In the genomic region with DNA sequence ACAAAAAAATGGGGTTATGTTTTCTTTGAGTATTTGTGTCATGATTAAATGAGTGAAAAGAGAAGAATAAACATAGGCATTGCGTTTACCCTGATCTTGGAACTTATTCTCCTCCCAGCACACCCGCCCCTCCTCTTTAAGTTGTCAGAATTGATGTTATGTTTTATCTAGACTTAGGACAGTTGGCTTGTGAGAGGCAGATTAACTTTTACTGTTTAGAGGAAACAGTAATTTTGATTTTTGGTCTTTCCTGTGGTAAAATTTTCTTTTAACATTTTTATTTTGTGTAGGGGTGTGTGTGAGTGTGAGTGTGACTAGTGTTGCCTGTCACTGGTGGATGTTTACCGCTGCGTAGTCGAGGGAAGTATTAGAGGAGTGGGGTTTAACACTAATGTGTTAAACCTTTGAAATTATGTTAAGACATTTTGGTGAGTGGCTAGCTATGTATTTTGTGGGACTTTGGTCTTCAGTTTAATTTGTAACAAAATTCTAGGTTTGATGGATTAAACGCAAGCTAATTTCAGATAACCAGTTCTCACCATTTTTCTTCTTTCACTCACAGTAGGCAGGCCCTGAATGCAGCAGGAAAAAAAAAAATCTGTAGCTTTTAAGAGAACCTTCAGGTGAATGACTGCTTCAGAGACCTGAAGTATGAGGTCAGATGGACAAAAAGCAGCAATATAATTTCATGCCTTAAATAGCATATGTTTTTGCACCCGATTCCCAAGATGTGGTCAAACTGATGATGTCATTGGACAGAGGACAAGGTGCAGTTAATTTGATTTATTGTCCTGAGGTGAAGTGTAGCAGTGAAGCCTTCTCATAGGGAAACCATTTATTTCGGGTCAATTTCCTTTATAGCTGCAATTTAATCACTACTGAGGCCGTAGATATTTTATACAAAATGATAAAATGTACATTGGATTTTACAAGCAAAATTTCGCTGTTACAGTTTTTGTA, we compare ENCODE assay signal across 8 cellular contexts. TPM values are rescaled to one million over a fixed set of nuclear protein-coding genes. Genes with fewer than 3 reads are reported as not detected.
DNase-seq lines count a peak whose midpoint lies in the region; ATAC-seq, FAIRE-seq and TF ChIP-seq lines count a peak whose summit lies in the region.

No MANE protein-coding gene starts in this region.

- H3K9ac ChIP-seq in SK-N-SH (peak overlapping the region; percentile 67), smooth muscle cell (ENCODE audit: low read depth) (no peak overlapping the region)

- no peak for DNase-seq in SK-N-SH
- peak; percentile 47 for DNase-seq in RCC 7860 (ENCODE audit: low spot score)
- DNase-seq in esophagus muscularis mucosa (ENCODE audit: extremely low spot score) = no peak
- DNase-seq in smooth muscle cell (lab: John Stamatoyannopoulos, UW; ENCODE audit: unreplicated experiment) = no peak
- no peak for DNase-seq in NCI-H2081 treated with DMSO at 0.1 percent for 48 hours (lab: John Stamatoyannopoulos, UW)
- no peak for DNase-seq in NCI-H1105 treated with DMSO at 0.1 percent for 48 hours (lab: John Stamatoyannopoulos, UW)
- no peak for DNase-seq in NCI-H1930 (lab: John Stamatoyannopoulos, UW)

- no peak for TF ChIP-seq POLR2A in esophagus muscularis mucosa (IDR thresholded peaks at IDR 0.05; ENCODE audit: low read depth)

- TF ChIP-seq EP300 in SK-N-SH (IDR thresholded peaks at IDR 0.05; ENCODE audit: borderline replicate concordance in 1 of 2, low read depth in 1 of 2, low read length in 1 of 2) = no peak
- no peak for TF ChIP-seq EP300 in esophagus muscularis mucosa (IDR thresholded peaks at IDR 0.05)

- H3K27me3 ChIP-seq in SK-N-SH (ENCODE audit: insufficient read depth) (no peaks in the 10 kb centered on the region), esophagus muscularis mucosa (no peaks in the 10 kb centered on the region), smooth muscle cell (ENCODE audit: low read depth) (no peaks in the 10 kb centered on the region)

- TF ChIP-seq CTCF in SK-N-SH (IDR thresholded peaks at IDR 0.05) = no peak
- TF ChIP-seq CTCF in esophagus muscularis mucosa (IDR thresholded peaks at IDR 0.05) = no peak
- TF ChIP-seq CTCF in smooth muscle cell (IDR thresholded peaks at IDR 0.05; ENCODE audit: borderline replicate concordance, insufficient read depth, poor library complexity, severe bottlenecking) = no peak

- H3K36me3 ChIP-seq in SK-N-SH (replicated peaks in 1 of 2; ENCODE audit: control insufficient read depth in 1 of 2, insufficient read depth in 2 of 2, low read length in 1 of 2) (no peaks in the 10 kb centered on the region), esophagus muscularis mucosa (no peaks in the 10 kb centered on the region), smooth muscle cell (ENCODE audit: low read depth) (no peaks in the 10 kb centered on the region)

- H3K79me2 ChIP-seq in SK-N-SH (ENCODE audit: insufficient read depth) (peaks cover 67% of the 10 kb centered on the region), smooth muscle cell (ENCODE audit: low read depth) (peaks cover 60% of the 10 kb centered on the region)

- H3K4me3 ChIP-seq in SK-N-SH (ENCODE audit: low read depth in 2 of 2, low read length in 1 of 2) (peak overlapping the region in 1 of 2 experiments; percentile 100; a peak in 1 of 4 replicates), esophagus muscularis mucosa (peak overlapping the region in 1 of 4 donors; percentile 91), smooth muscle cell (peak overlapping the region; percentile 96)

- CTCF ChIA-PET in SK-N-SH (lab: Yijun Ruan, JAX) = interaction anchor here (0.9 to 3.0 kb wide), 4 partner anchors 45 to 317 kb away, joined by 3 to 14 read pairs (median 4); no protein-coding TSS in a partner anchor

- H3K9me3 ChIP-seq in SK-N-SH (no peaks in the 10 kb centered on the region), esophagus muscularis mucosa (no peaks in the 10 kb centered on the region), smooth muscle cell (replicated peaks; ENCODE audit: low read depth) (no peaks in the 10 kb centered on the region)

- ATAC-seq in SK-N-SH treated with all-trans-retinoic acid at 6 μM for 48 hours = no peak

- FAIRE-seq in RCC 7860 (lab: Jason Lieb, UNC) = peak; percentile 49

- no peaks in the 10 kb centered on the region for H3K9me2 ChIP-seq in SK-N-SH

- peaks cover 4 to 19% of the 10 kb centered on the region in 2 experiments; a peak in 3 of 4 replicates for H3K4me1 ChIP-seq in SK-N-SH (ENCODE audit: control insufficient read depth in 1 of 2, insufficient read depth in 2 of 2, low read depth in 1 of 2, low read length in 1 of 2)
- peaks cover 21 to 62% (median 49%) of the 10 kb centered on the region in 4 donors for H3K4me1 ChIP-seq in esophagus muscularis mucosa
- peaks cover 49% of the 10 kb centered on the region for H3K4me1 ChIP-seq in smooth muscle cell (ENCODE audit: low read depth)

- no peak for TF ChIP-seq RAD21 in SK-N-SH (IDR thresholded peaks at IDR 0.05; ENCODE audit: low read length)

- H3K27ac ChIP-seq in SK-N-SH (ENCODE audit: low read depth in 2 of 2, low read length in 1 of 2) (peak overlapping the region; percentile 74 to 92; a peak in 2 of 4 replicates), esophagus muscularis mucosa (replicated peaks in 1 of 4) (peak overlapping the region; percentile 95 to 98 (median 98)), smooth muscle cell (ENCODE audit: low read depth) (peak overlapping the region; percentile 78)

- H4K20me1 ChIP-seq in SK-N-SH (ENCODE audit: insufficient read depth) = peaks cover 5% of the 10 kb centered on the region; the same call in 1 of the 2 replicates
- peaks cover 53% of the 10 kb centered on the region for H4K20me1 ChIP-seq in smooth muscle cell (ENCODE audit: low read depth)

- H3F3A ChIP-seq in SK-N-SH (replicated peaks; ENCODE audit: insufficient read depth) (peaks cover 5% of the 10 kb centered on the region), smooth muscle cell (ENCODE audit: low read depth) (peaks cover 9% of the 10 kb centered on the region)

- intact Hi-C loops in esophagus muscularis mucosa (cut with DNase I) = loop anchor here (10.0 kb wide), 1 partner anchor 331 kb away; a partner anchor contains a TSS

- WGBS in SK-N-SH (ENCODE audit: low lambda C conversion rate) = 88% methylated on average over 10 of the region's 10 CpGs
- 71% methylated on average over 10 of the region's 10 CpGs for WGBS in esophagus muscularis mucosa
- 71% methylated on average over 10 of the region's 10 CpGs for WGBS in smooth muscle cell (ENCODE audit: low lambda C conversion rate)

- H3K4me2 ChIP-seq in SK-N-SH = peak overlapping the region; percentile 73
- H3K4me2 ChIP-seq in smooth muscle cell = no peak overlapping the region

- H2AFZ ChIP-seq in SK-N-SH (ENCODE audit: low read depth) = no peak overlapping the region
- no peak overlapping the region for H2AFZ ChIP-seq in smooth muscle cell (ENCODE audit: low read depth)

- POLR2A ChIA-PET in SK-N-SH (lab: Yijun Ruan, JAX) = no interaction called here

TF ChIP-seq in SK-N-SH, 30 proteins besides CTCF, POLR2A, EP300 and RAD21:
- TF ChIP-seq MXI1 (IDR thresholded peaks at IDR 0.05; ENCODE audit: low read depth, low read length) (no peak), RFX5 (IDR thresholded peaks at IDR 0.05; ENCODE audit: low read length) (no peak)
- TF ChIP-seq, protein P1, sequence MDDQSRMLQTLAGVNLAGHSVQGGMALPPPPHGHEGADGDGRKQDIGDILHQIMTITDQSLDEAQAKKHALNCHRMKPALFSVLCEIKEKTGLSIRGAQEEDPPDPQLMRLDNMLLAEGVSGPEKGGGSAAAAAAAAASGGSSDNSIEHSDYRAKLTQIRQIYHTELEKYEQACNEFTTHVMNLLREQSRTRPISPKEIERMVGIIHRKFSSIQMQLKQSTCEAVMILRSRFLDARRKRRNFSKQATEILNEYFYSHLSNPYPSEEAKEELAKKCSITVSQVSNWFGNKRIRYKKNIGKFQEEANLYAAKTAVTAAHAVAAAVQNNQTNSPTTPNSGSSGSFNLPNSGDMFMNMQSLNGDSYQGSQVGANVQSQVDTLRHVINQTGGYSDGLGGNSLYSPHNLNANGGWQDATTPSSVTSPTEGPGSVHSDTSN (IDR thresholded peaks at IDR 0.05) = peak; percentile 47; the same call in 1 of the 2 replicates
TF ChIP-seq in SK-N-SH: peak in this region for 1.

TF ChIP-seq in SK-N-SH treated with all-trans-retinoic acid at 6 μM for 48 hours, 23 proteins besides CTCF, POLR2A, EP300 and RAD21 (continues in another document):
- TF ChIP-seq, protein P2, sequence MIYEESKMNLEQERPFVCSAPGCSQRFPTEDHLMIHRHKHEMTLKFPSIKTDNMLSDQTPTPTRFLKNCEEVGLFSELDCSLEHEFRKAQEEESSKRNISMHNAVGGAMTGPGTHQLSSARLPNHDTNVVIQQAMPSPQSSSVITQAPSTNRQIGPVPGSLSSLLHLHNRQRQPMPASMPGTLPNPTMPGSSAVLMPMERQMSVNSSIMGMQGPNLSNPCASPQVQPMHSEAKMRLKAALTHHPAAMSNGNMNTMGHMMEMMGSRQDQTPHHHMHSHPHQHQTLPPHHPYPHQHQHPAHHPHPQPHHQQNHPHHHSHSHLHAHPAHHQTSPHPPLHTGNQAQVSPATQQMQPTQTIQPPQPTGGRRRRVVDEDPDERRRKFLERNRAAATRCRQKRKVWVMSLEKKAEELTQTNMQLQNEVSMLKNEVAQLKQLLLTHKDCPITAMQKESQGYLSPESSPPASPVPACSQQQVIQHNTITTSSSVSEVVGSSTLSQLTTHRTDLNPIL (CRISPR knock-in tag; IDR thresholded peaks at IDR 0.05; ENCODE audit: low read depth) = no peak
- TF ChIP-seq GLIS3 (CRISPR knock-in tag; IDR thresholded peaks at IDR 0.05) (no peak), RARB (CRISPR knock-in tag; IDR thresholded peaks at IDR 0.05) (no peak), ZNF8 (CRISPR knock-in tag; IDR thresholded peaks at IDR 0.05) (no peak), TOX (CRISPR knock-in tag; IDR thresholded peaks at IDR 0.05; ENCODE audit: borderline replicate concordance) (no peak)
- TF ChIP-seq, protein P3, sequence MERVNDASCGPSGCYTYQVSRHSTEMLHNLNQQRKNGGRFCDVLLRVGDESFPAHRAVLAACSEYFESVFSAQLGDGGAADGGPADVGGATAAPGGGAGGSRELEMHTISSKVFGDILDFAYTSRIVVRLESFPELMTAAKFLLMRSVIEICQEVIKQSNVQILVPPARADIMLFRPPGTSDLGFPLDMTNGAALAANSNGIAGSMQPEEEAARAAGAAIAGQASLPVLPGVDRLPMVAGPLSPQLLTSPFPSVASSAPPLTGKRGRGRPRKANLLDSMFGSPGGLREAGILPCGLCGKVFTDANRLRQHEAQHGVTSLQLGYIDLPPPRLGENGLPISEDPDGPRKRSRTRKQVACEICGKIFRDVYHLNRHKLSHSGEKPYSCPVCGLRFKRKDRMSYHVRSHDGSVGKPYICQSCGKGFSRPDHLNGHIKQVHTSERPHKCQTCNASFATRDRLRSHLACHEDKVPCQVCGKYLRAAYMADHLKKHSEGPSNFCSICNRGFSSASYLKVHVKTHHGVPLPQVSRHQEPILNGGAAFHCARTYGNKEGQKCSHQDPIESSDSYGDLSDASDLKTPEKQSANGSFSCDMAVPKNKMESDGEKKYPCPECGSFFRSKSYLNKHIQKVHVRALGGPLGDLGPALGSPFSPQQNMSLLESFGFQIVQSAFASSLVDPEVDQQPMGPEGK (CRISPR knock-in tag; IDR thresholded peaks at IDR 0.05; ENCODE audit: borderline replicate concordance) = no peak

RNA-seq across cellular contexts. Expression of a gene that starts 2.7 kb away (rescaled TPM):
- polyA plus RNA-seq in SK-N-SH (2012; rRNA removed) (1.2 and 1.5 TPM in 2 replicates), smooth muscle cell (5.3 and 9.1 TPM in 2 replicates)
- polyA plus RNA-seq in SK-N-SH (2012; cell fraction: cytosol; rRNA removed) = 0.82 and 0.96 TPM in 2 replicates
- polyA plus RNA-seq in SK-N-SH (2012; cell fraction: nucleus; rRNA removed) = 4.1 and 7.3 TPM in 2 replicates
- total RNA-seq in esophagus muscularis mucosa (10 to 100 TPM in 2 of 4 donors, 1 to 10 TPM in 2; 7.3 to 13.4 (median 10.4) TPM), smooth muscle cell (13.0 and 15.6 TPM in 2 replicates)
